Comparison of ENCODE assay signal across 8 cellular contexts in genomic region chr17:76000016-76000754, GRCh38. TPM values are rescaled to one million over a fixed set of nuclear protein-coding genes. Genes with fewer than 3 reads are reported as not detected.
DNase-seq lines count a peak whose midpoint lies in the region; ATAC-seq and TF ChIP-seq lines count a peak whose summit lies in the region.

No MANE protein-coding gene starts in this region.

- BruUV-seq in Calu3 (replicated peaks; lab: Mats Ljungman, UMichigan) = no TSS peak

- CTCF ChIA-PET in Calu3 (lab: Charles Lee) = interaction anchor here (0.8 to 0.9 kb wide), 3 partner anchors 14 to 51 kb away, joined by 3 to 4 read pairs (median 3); no protein-coding TSS in a partner anchor

- peak; percentile 76 for TF ChIP-seq CTCF in Calu3 (IDR thresholded peaks at IDR 0.05; ENCODE audit: unreplicated experiment)

- H3K27me3 Mint-ChIP-seq in Calu3 (ENCODE audit: unreplicated experiment) = no peaks in the 10 kb centered on the region
- no peaks in the 10 kb centered on the region for H3K27me3 Mint-ChIP-seq in stimulated activated naive B cell treated with anti-CD40 and anti-IgM and Interleukin-4, amounts not matched to agents 10 μg/mL and 1 μg/mL and 100 μg/mL, for 72 hours

- peak; percentile 74 to 75 for ATAC-seq in stimulated activated naive B cell treated with anti-CD40 and anti-IgM and Interleukin-4, amounts not matched to agents 10 μg/mL and 1 μg/mL and 100 μg/mL, for 72 hours (replicated peaks)
- no peak for ATAC-seq in GM21423 (IDR thresholded peaks at IDR 0.05; ENCODE audit: unreplicated experiment)
- no peak for ATAC-seq in HG03571 (IDR thresholded peaks at IDR 0.05; ENCODE audit: unreplicated experiment)

- peaks cover 27% of the 10 kb centered on the region for H3K36me3 Mint-ChIP-seq in Calu3 (ENCODE audit: insufficient read depth, unreplicated experiment)
- peaks cover 9 to 15% of the 10 kb centered on the region in 2 donors for H3K36me3 Mint-ChIP-seq in stimulated activated naive B cell treated with anti-CD40 and anti-IgM and Interleukin-4, amounts not matched to agents 10 μg/mL and 1 μg/mL and 100 μg/mL, for 72 hours

- peaks cover 28% of the 10 kb centered on the region for H3K4me1 Mint-ChIP-seq in Calu3 (ENCODE audit: low read depth, unreplicated experiment)
- H3K4me1 Mint-ChIP-seq in stimulated activated naive B cell treated with anti-CD40 and anti-IgM and Interleukin-4, amounts not matched to agents 10 μg/mL and 1 μg/mL and 100 μg/mL, for 72 hours = peaks cover 15 to 20% of the 10 kb centered on the region in 2 donors

- H3K4me3 Mint-ChIP-seq in Calu3 (ENCODE audit: low read depth, unreplicated experiment) = no peak overlapping the region
- H3K4me3 Mint-ChIP-seq in stimulated activated naive B cell treated with anti-CD40 and anti-IgM and Interleukin-4, amounts not matched to agents 10 μg/mL and 1 μg/mL and 100 μg/mL, for 72 hours = no peak overlapping the region

- intact Hi-C loops in Calu3 (cut with micrococcal nuclease; ENCODE audit: unreplicated experiment) = no loop called here

- H3K9me3 Mint-ChIP-seq in Calu3 (ENCODE audit: low read depth, unreplicated experiment) = no peaks in the 10 kb centered on the region
- H3K9me3 Mint-ChIP-seq in stimulated activated naive B cell treated with anti-CD40 and anti-IgM and Interleukin-4, amounts not matched to agents 10 μg/mL and 1 μg/mL and 100 μg/mL, for 72 hours = no peaks in the 10 kb centered on the region

- H3K4me3 ChIP-seq in Jurkat, Clone E6-1 (ENCODE audit: low read length) = no peak overlapping the region

- DNase-seq in Calu3 = peak; percentile 74
- DNase-seq in Jurkat, Clone E6-1 (ENCODE audit: low read depth, low spot score) = peak; percentile 54
- peak; percentile 37 to 46 (median 38) for DNase-seq in activated CD4-positive, CD25-positive, alpha-beta regulatory T cell (lab: John Stamatoyannopoulos, UW)
- DNase-seq in central memory CD4-positive, alpha-beta T cell = peak; percentile 47
- peak; percentile 51 to 60 for DNase-seq in lung microvascular endothelial cell (ENCODE audit: low read depth in 2 of 2)
- DNase-seq in stimulated activated naive B cell treated with anti-CD40 and anti-IgM and Interleukin-4, amounts not matched to agents 10 μg/mL and 1 μg/mL and 100 μg/mL, for 72 hours = peak; percentile 24

- H3K27ac Mint-ChIP-seq in Calu3 (ENCODE audit: unreplicated experiment) = no peak overlapping the region
- H3K27ac Mint-ChIP-seq in stimulated activated naive B cell treated with anti-CD40 and anti-IgM and Interleukin-4, amounts not matched to agents 10 μg/mL and 1 μg/mL and 100 μg/mL, for 72 hours = no peak overlapping the region

RNA-seq across cellular contexts. Expression of gene CDK3, which starts 0.5 kb away (rescaled TPM):
- 9.4 and 9.8 TPM in 2 replicates for total RNA-seq in Calu3 (2022)
- 5.6 TPM for polyA plus RNA-seq in Jurkat, Clone E6-1 (2012; ENCODE audit: insufficient read depth, insufficient read length)
- 0.22 and 0.79 TPM in 2 replicates for total RNA-seq in lung microvascular endothelial cell

RNA-seq across cellular contexts. Expression of gene TEN1, which starts 21.1 kb away (rescaled TPM):
- total RNA-seq in Calu3 (2022) (15.3 and 15.8 TPM in 2 replicates), lung microvascular endothelial cell (16.1 and 20.0 TPM in 2 replicates)
- polyA plus RNA-seq in Jurkat, Clone E6-1 (2012; ENCODE audit: insufficient read depth, insufficient read length) = 24.3 TPM

RNA-seq across cellular contexts. Expression of gene ACOX1, which starts 21.2 kb away (rescaled TPM):
- total RNA-seq in Calu3 (2022) = 53.1 and 57.3 TPM in 2 replicates
- polyA plus RNA-seq in Jurkat, Clone E6-1 (2012; ENCODE audit: insufficient read depth, insufficient read length) = 22.3 TPM
- 35.7 and 50.2 TPM in 2 replicates for total RNA-seq in lung microvascular endothelial cell

RNA-seq across cellular contexts. Expression of gene EVPL, which starts 26.9 kb away (rescaled TPM):
- total RNA-seq in Calu3 (2022) (51.8 and 59.7 TPM in 2 replicates), lung microvascular endothelial cell (not detected in 2 replicates)
- 3.5 TPM for polyA plus RNA-seq in Jurkat, Clone E6-1 (2012; ENCODE audit: insufficient read depth, insufficient read length)

RNA-seq across cellular contexts. Expression of gene FBF1, which starts 59.3 kb away (rescaled TPM):
- total RNA-seq in Calu3 (2022) = 32.6 and 33.6 TPM in 2 replicates
- 30.7 TPM for polyA plus RNA-seq in Jurkat, Clone E6-1 (2012; ENCODE audit: insufficient read depth, insufficient read length)
- 3.1 and 3.8 TPM in 2 replicates for total RNA-seq in lung microvascular endothelial cell

Comparison
In these comparisons a context has a peak if more than half of its experiments do, and no peak if none do; other contexts are left out.
1. DNase-seq: peak in every context shown above with its lines; median percentile 74 in Calu3; 56 in lung microvascular endothelial cell; 54 in Jurkat, Clone E6-1; 47 in central memory CD4-positive, alpha-beta T cell; 38 in activated CD4-positive, CD25-positive, alpha-beta regulatory T cell; 24 in stimulated activated naive B cell treated with anti-CD40 and anti-IgM and Interleukin-4, amounts not matched to agents 10 μg/mL and 1 μg/mL and 100 μg/mL, for 72 hours.
2. ATAC-seq: peak in stimulated activated naive B cell treated with anti-CD40 and anti-IgM and Interleukin-4, amounts not matched to agents 10 μg/mL and 1 μg/mL and 100 μg/mL, for 72 hours (2 of 2); none in GM21423 (single experiment) and HG03571 (single experiment).